38 cellular contexts compared by ENCODE assay signal in the genomic region with DNA sequence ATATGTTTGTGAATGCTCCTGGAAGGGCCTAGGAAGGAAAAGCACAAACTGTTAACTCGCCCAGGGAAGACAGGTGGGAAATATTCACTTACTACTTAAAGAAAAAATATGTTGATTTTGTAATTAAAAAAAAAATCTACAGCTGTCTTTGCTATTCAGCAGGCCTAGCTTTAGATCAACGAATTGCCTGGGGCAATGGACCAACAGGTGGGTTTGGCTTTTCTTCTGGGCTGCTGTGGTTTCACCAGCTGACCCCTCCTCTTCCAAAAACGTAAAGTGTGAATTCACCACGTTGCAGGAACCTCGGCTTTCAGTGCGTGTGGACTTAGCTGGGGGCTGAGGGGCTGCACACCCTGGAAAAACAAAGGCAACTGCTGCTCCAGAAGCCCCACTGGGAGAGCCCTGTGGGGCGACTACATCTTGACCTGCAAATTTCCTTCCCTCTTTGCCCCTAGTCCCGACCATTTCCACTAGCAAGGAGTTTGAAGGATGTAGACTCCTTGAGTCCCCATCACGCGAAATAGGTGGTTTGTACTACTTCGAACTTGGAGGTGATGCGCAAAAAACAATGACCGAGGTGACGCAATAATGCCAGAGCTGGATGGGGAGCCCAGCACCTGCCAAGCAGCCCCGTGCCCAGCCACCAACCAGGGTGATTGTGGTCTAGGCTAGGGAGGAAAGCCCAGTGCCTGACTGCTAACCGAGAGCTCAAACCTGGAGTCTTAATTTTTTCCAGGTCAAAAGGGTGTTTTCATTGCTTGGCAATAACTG. TPM values are rescaled to one million over a fixed set of nuclear protein-coding genes. Genes with fewer than 3 reads are reported as not detected.
"Had no signal": no experiment of that assay in that cellular context is flagged by ENCODE, and none has a peak within 500 bp of the region (broad histone marks: within the 10 kb centered on the region; RNA-seq: fewer than 3 reads in every experiment).

No MANE protein-coding gene starts in this region.

- H3K4me3 Mint-ChIP-seq: activated CD4-positive, alpha-beta memory T cell treated with anti-CD3 and anti-CD28 coated beads for 36 hours; activated CD4-positive, alpha-beta T cell treated with anti-CD3 and anti-CD28 coated beads for 36 hours; activated CD4-positive, alpha-beta T cell treated with anti-CD3 and anti-CD28 coated beads, Interleukin-2, amount 10 ng/mL, durations not matched to agents 24 days and 14 days; activated CD8-positive, alpha-beta memory T cell treated with anti-CD3 and anti-CD28 coated beads, Interleukin-2, amount 10 ng/mL, durations not matched to agents 7 days and 5 days; activated CD8-positive, alpha-beta T cell treated with anti-CD3 and anti-CD28 coated beads, Interleukin-2, amount 10 ng/mL, durations not matched to agents 7 days and 5 days; activated naive CD4-positive, alpha-beta T cell treated with anti-CD3 and anti-CD28 coated beads for 36 hours; activated naive CD4-positive, alpha-beta T cell treated with anti-CD3 and anti-CD28 coated beads, Interleukin-2, amount 50 U/mL, for 24 hours; activated naive CD8-positive, alpha-beta T cell treated with anti-CD3 and anti-CD28 coated beads for 36 hours; activated naive CD8-positive, alpha-beta T cell treated with anti-CD3 and anti-CD28 coated beads, Interleukin-2, amount 50 U/mL, for 24 hours; activated T-helper 1 cell treated with anti-CD3 and anti-CD28 coated beads, Interleukin-12 subunit alpha, Interleukin-12 subunit beta, Interleukin-2, Interleukin-4 antibody, amounts not matched to agents 30 ng/mL and 10 ng/mL and 1 ng/mL, durations not matched to agents 14 hours and 24 hours and 36 hours had no signal

- H3K4me2 ChIP-seq: hepatocyte had no signal

- DNase-seq: activated CD4-positive, alpha-beta memory T cell treated with anti-CD3 and anti-CD28 coated beads for 36 hours; activated CD4-positive, alpha-beta T cell treated with anti-CD3 and anti-CD28 coated beads for 36 hours; activated CD4-positive, alpha-beta T cell treated with anti-CD3 and anti-CD28 coated beads, Interleukin-2, amount 10 ng/mL, durations not matched to agents 24 days and 14 days; activated CD4-positive, CD25-positive, alpha-beta regulatory T cell; activated CD4-positive, CD25-positive, alpha-beta regulatory T cell treated with anti-CD3 and anti-CD28 coated beads, Interleukin-2, amount 50 U/mL, for 72 hours; activated CD8-positive, alpha-beta memory T cell treated with anti-CD3 and anti-CD28 coated beads, Interleukin-2, amount 10 ng/mL, durations not matched to agents 7 days and 5 days; activated CD8-positive, alpha-beta memory T cell treated with anti-CD3 and anti-CD28 coated beads, Interleukin-2, amount 50 U/mL, for 4 hours; activated CD8-positive, alpha-beta T cell treated with anti-CD3 and anti-CD28 coated beads, Interleukin-2, amount 10 ng/mL, durations not matched to agents 7 days and 5 days; activated effector memory CD4-positive, alpha-beta T cell treated with anti-CD3 and anti-CD28 coated beads, Interleukin-2, amount 50 U/mL, for 16 hours; activated naive CD4-positive, alpha-beta T cell treated with anti-CD3 and anti-CD28 coated beads for 36 hours; activated naive CD8-positive, alpha-beta T cell treated with anti-CD3 and anti-CD28 coated beads for 36 hours; activated naive CD8-positive, alpha-beta T cell treated with anti-CD3 and anti-CD28 coated beads, Interleukin-2, amount 50 U/mL, for 24 hours; activated T-cell treated with anti-CD3 and anti-CD28 coated beads, Interleukin-2, amount 50 U/mL, for 1 hour; activated T-cell treated with anti-CD3 and anti-CD28 coated beads, Interleukin-2, amount 50 U/mL, for 48 hours; adrenal gland; amygdala; aorta; body of pancreas; central memory CD4-positive, alpha-beta T cell; cerebellar nuclear complex; colonic mucosa; effector CD8-positive, alpha-beta T cell; esophagus squamous epithelium; foreskin melanocyte; heart right ventricle had no signal

- H3K27ac ChIP-seq: adrenal gland, body of pancreas, cardiac muscle cell, colonic mucosa, epithelial cell of prostate, esophagus squamous epithelium, gastroesophageal sphincter, heart right ventricle, hepatocyte had no signal

- H3K27ac Mint-ChIP-seq: activated CD4-positive, alpha-beta memory T cell treated with anti-CD3 and anti-CD28 coated beads for 36 hours; activated CD4-positive, alpha-beta T cell treated with anti-CD3 and anti-CD28 coated beads for 36 hours; activated CD4-positive, alpha-beta T cell treated with anti-CD3 and anti-CD28 coated beads, Interleukin-2, amount 10 ng/mL, durations not matched to agents 24 days and 14 days; activated CD8-positive, alpha-beta memory T cell treated with anti-CD3 and anti-CD28 coated beads, Interleukin-2, amount 10 ng/mL, durations not matched to agents 7 days and 5 days; activated CD8-positive, alpha-beta T cell treated with anti-CD3 and anti-CD28 coated beads, Interleukin-2, amount 10 ng/mL, durations not matched to agents 7 days and 5 days; activated naive CD4-positive, alpha-beta T cell treated with anti-CD3 and anti-CD28 coated beads for 36 hours; activated naive CD4-positive, alpha-beta T cell treated with anti-CD3 and anti-CD28 coated beads, Interleukin-2, amount 50 U/mL, for 24 hours; activated naive CD8-positive, alpha-beta T cell treated with anti-CD3 and anti-CD28 coated beads for 36 hours; activated naive CD8-positive, alpha-beta T cell treated with anti-CD3 and anti-CD28 coated beads, Interleukin-2, amount 50 U/mL, for 24 hours; activated T-helper 1 cell treated with anti-CD3 and anti-CD28 coated beads, Interleukin-12 subunit alpha, Interleukin-12 subunit beta, Interleukin-2, Interleukin-4 antibody, amounts not matched to agents 30 ng/mL and 10 ng/mL and 1 ng/mL, durations not matched to agents 14 hours and 24 hours and 36 hours; activated T-helper 2 cell treated with anti-CD3 and anti-CD28 coated beads, Interferon-gamma antibody, Interleukin-2, Interleukin-4, amounts not matched to agents 10 μg/mL and 5 μg/mL and 100 μg/mL, durations not matched to agents 14 hours and 24 hours and 36 hours had no signal

- H3K4me1 ChIP-seq: adrenal gland, colonic mucosa, gastroesophageal sphincter, heart right ventricle had no signal

- H3K79me2 ChIP-seq: hepatocyte had no signal

- H3K9me3 Mint-ChIP-seq: activated CD4-positive, alpha-beta memory T cell treated with anti-CD3 and anti-CD28 coated beads for 36 hours; activated CD4-positive, alpha-beta T cell treated with anti-CD3 and anti-CD28 coated beads, Interleukin-2, amount 10 ng/mL, durations not matched to agents 24 days and 14 days; activated naive CD4-positive, alpha-beta T cell treated with anti-CD3 and anti-CD28 coated beads for 36 hours; activated naive CD4-positive, alpha-beta T cell treated with anti-CD3 and anti-CD28 coated beads, Interleukin-2, amount 50 U/mL, for 24 hours; activated naive CD8-positive, alpha-beta T cell treated with anti-CD3 and anti-CD28 coated beads for 36 hours; activated naive CD8-positive, alpha-beta T cell treated with anti-CD3 and anti-CD28 coated beads, Interleukin-2, amount 50 U/mL, for 24 hours; activated T-helper 1 cell treated with anti-CD3 and anti-CD28 coated beads, Interleukin-12 subunit alpha, Interleukin-12 subunit beta, Interleukin-2, Interleukin-4 antibody, amounts not matched to agents 30 ng/mL and 10 ng/mL and 1 ng/mL, durations not matched to agents 14 hours and 24 hours and 36 hours; activated T-helper 2 cell treated with anti-CD3 and anti-CD28 coated beads, Interferon-gamma antibody, Interleukin-2, Interleukin-4, amounts not matched to agents 10 μg/mL and 5 μg/mL and 100 μg/mL, durations not matched to agents 14 hours and 24 hours and 36 hours had no signal

- H3K27me3 ChIP-seq: body of pancreas, colonic mucosa had no signal

- H3K36me3 Mint-ChIP-seq: activated CD4-positive, alpha-beta memory T cell treated with anti-CD3 and anti-CD28 coated beads for 36 hours; activated CD8-positive, alpha-beta memory T cell treated with anti-CD3 and anti-CD28 coated beads, Interleukin-2, amount 10 ng/mL, durations not matched to agents 7 days and 5 days; activated naive CD4-positive, alpha-beta T cell treated with anti-CD3 and anti-CD28 coated beads, Interleukin-2, amount 50 U/mL, for 24 hours; activated naive CD8-positive, alpha-beta T cell treated with anti-CD3 and anti-CD28 coated beads for 36 hours had no signal

- H3K9me3 ChIP-seq: adrenal gland, body of pancreas, colonic mucosa, esophagus squamous epithelium had no signal

- ATAC-seq: activated CD4-positive, alpha-beta T cell treated with anti-CD3 and anti-CD28 coated beads for 36 hours; activated CD8-positive, alpha-beta memory T cell treated with anti-CD3 and anti-CD28 coated beads, Interleukin-2, amount 10 ng/mL, durations not matched to agents 7 days and 5 days; activated CD8-positive, alpha-beta T cell treated with anti-CD3 and anti-CD28 coated beads, Interleukin-2, amount 10 ng/mL, durations not matched to agents 7 days and 5 days; activated naive CD8-positive, alpha-beta T cell treated with anti-CD3 and anti-CD28 coated beads, Interleukin-2, amount 50 U/mL, for 24 hours; body of pancreas; gastroesophageal sphincter; heart right ventricle had no signal

- H3K36me3 ChIP-seq: adrenal gland, cardiac muscle cell, colonic mucosa, esophagus squamous epithelium, gastroesophageal sphincter, heart right ventricle had no signal

- H3K4me1 Mint-ChIP-seq: activated CD4-positive, alpha-beta T cell treated with anti-CD3 and anti-CD28 coated beads for 36 hours; activated CD4-positive, alpha-beta T cell treated with anti-CD3 and anti-CD28 coated beads, Interleukin-2, amount 10 ng/mL, durations not matched to agents 24 days and 14 days; activated CD8-positive, alpha-beta memory T cell treated with anti-CD3 and anti-CD28 coated beads, Interleukin-2, amount 10 ng/mL, durations not matched to agents 7 days and 5 days; activated naive CD4-positive, alpha-beta T cell treated with anti-CD3 and anti-CD28 coated beads, Interleukin-2, amount 50 U/mL, for 24 hours; activated naive CD8-positive, alpha-beta T cell treated with anti-CD3 and anti-CD28 coated beads for 36 hours; activated naive CD8-positive, alpha-beta T cell treated with anti-CD3 and anti-CD28 coated beads, Interleukin-2, amount 50 U/mL, for 24 hours had no signal

- H3K4me3 ChIP-seq: adrenal gland, body of pancreas, cardiac muscle cell, colonic mucosa, esophagus squamous epithelium, gastroesophageal sphincter, heart right ventricle, hepatocyte had no signal

- H2AFZ ChIP-seq: hepatocyte had no signal

RNA-seq across cellular contexts. Expression of gene PRLHR, which starts 7.4 kb away (rescaled TPM):
- total RNA-seq: activated CD4-positive, alpha-beta memory T cell treated with anti-CD3 and anti-CD28 coated beads for 36 hours; activated CD4-positive, alpha-beta T cell treated with anti-CD3 and anti-CD28 coated beads for 36 hours; activated CD4-positive, alpha-beta T cell treated with anti-CD3 and anti-CD28 coated beads, Interleukin-2, amount 10 ng/mL, durations not matched to agents 24 days and 14 days; activated CD8-positive, alpha-beta memory T cell treated with anti-CD3 and anti-CD28 coated beads for 36 hours; activated CD8-positive, alpha-beta memory T cell treated with anti-CD3 and anti-CD28 coated beads, Interleukin-2, amount 10 ng/mL, durations not matched to agents 7 days and 5 days; activated CD8-positive, alpha-beta T cell treated with anti-CD3 and anti-CD28 coated beads, Interleukin-2, amount 10 ng/mL, durations not matched to agents 7 days and 5 days; activated naive CD4-positive, alpha-beta T cell treated with anti-CD3 and anti-CD28 coated beads for 36 hours; activated naive CD8-positive, alpha-beta T cell treated with anti-CD3 and anti-CD28 coated beads for 36 hours; activated T-helper 1 cell treated with anti-CD3 and anti-CD28 coated beads, Interleukin-12 subunit alpha, Interleukin-12 subunit beta, Interleukin-2, Interleukin-4 antibody, amounts not matched to agents 30 ng/mL and 10 ng/mL and 1 ng/mL, durations not matched to agents 14 hours and 24 hours and 36 hours; activated T-helper 2 cell treated with anti-CD3 and anti-CD28 coated beads, Interferon-gamma antibody, Interleukin-2, Interleukin-4, amounts not matched to agents 10 μg/mL and 5 μg/mL and 100 μg/mL, durations not matched to agents 14 hours and 24 hours and 36 hours; aorta; body of pancreas; cardiac muscle cell; colonic mucosa; dermis microvascular lymphatic vessel endothelial cell; endothelial cell of umbilical vein; esophagus squamous epithelium; fibroblast of lung; fibroblast of villous mesenchyme; glomerular endothelial cell; heart right ventricle; hepatocyte had no signal
